ENCODE assay signal across 8 cellular contexts in the genomic region with DNA sequence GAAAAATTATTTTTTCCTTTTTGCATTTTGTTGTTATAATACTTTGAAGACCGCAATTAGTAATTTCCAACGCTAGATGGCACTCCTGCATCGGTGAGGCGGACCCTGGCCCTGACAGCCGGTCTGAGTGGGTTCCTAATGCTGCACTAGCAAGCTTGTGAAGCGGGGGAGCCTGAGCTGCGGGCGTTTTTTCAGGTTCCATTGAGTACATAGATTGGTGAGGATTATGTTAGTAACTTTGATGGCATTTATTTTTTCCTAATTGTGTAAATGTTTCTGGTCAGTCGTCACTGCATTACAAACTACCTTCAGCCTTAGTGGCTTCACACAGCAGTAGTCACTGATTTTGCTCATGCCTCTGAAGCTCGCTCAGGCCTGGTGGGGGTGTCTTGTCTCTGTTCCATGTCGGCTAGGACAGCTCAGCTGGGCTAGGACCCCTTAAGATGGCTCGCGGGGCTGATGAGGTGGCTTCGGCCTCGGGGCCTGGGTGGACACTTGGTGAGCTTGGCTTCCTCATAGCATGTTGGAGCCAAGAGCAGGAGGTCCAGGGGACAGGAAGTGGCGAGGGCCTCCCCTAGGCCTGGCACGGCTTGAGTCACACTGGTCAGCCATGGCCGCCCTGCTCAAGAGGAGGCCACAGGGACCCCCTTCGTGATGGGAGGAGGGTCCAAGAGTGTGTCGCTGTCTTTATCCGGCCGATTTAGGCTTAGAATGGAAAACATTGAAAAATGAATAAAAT. TPM values are rescaled to one million over a fixed set of nuclear protein-coding genes. Genes with fewer than 3 reads are reported as not detected.
DNase-seq lines count a peak whose midpoint lies in the region; ATAC-seq and FAIRE-seq lines count a peak whose summit lies in the region.

No MANE protein-coding gene starts in this region.

- intact Hi-C loops in Right ventricle myocardium superior (cut with DNase I) (no loop called here), posterior cingulate gyrus (cut with DNase I) (no loop called here)

- DNase-seq in HUDEP-2 (lab: John Stamatoyannopoulos, UW; ENCODE audit: unreplicated experiment in 76 of 76) (peak in 45 of 76 experiments; percentile 1 to 52 (median 13)), SHP77 (lab: John Stamatoyannopoulos, UW) (peak; percentile 32 to 47), Right ventricle myocardium superior (peak; percentile 60), posterior cingulate gyrus (peak; percentile 40 to 96 (median 70))
- peak; percentile 7 for DNase-seq in activated naive CD8-positive, alpha-beta T cell treated with anti-CD3 and anti-CD28 coated beads, Interleukin-2, amount 50 U/mL, for 16 hours (ENCODE audit: low read depth, low spot score)

- peak; percentile 70 for ATAC-seq in GM21423 (IDR thresholded peaks at IDR 0.05; ENCODE audit: unreplicated experiment)
- peak; percentile 93 for ATAC-seq in Right ventricle myocardium superior (ENCODE audit: poor library complexity)
- no peak for ATAC-seq in HG03039 (IDR thresholded peaks at IDR 0.05; ENCODE audit: unreplicated experiment)

- FAIRE-seq in G401.6 (lab: Jason Lieb, UNC), result peak; percentile 80

RNA-seq across cellular contexts. Expression of a gene that starts 25.0 kb away (rescaled TPM):
- total RNA-seq in Right ventricle myocardium superior, result 25.7 TPM

Comparison
In these comparisons a context has a peak if more than half of its experiments do, and no peak if none do; other contexts are left out.
1. DNase-seq: peak in every context shown above with its lines; median percentile 70 in posterior cingulate gyrus; 60 in Right ventricle myocardium superior; 40 in SHP77; 13 in HUDEP-2; 7 in activated naive CD8-positive, alpha-beta T cell treated with anti-CD3 and anti-CD28 coated beads, Interleukin-2, amount 50 U/mL, for 16 hours.